ENCODE assay signal across 22 cellular contexts in the genomic region with DNA sequence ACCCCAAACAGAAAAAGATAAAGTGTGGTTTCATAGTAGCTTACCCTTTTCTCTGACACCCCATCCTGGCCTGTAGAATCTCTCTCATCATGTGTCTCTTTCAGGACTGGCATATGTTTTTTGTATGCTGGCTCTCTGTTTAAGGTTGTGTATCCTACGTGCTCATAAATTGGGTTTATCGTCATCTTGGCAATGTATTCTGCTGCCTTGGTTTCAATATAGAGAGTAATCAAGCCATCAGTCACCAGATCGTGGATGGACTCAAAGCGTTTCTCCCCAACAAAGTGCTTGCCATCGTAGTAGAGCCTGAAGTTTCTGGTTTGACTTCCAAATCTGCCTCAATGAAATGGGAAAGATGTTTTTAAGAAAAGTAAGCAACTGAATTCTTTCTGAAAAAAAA.
"Had no signal": no experiment of that assay in that cellular context is flagged by ENCODE, and none has a peak within 500 bp of the region (broad histone marks: within the 10 kb centered on the region; RNA-seq: fewer than 3 reads in every experiment).

No MANE protein-coding gene starts in this region.

- FAIRE-seq: astrocyte had no signal

- H3K9me3 Mint-ChIP-seq: activated CD8-positive, alpha-beta T cell treated with anti-CD3 and anti-CD28 coated beads for 36 hours; activated T-cell treated with anti-CD3 and anti-CD28 coated beads, Interleukin-2, amount 50 U/mL, for 4 hours; naive thymus-derived CD8-positive, alpha-beta T cell had no signal

- H3K4me3 Mint-ChIP-seq: activated CD8-positive, alpha-beta T cell treated with anti-CD3 and anti-CD28 coated beads for 36 hours; activated T-cell treated with anti-CD3 and anti-CD28 coated beads, Interleukin-2, amount 50 U/mL, for 4 hours; naive thymus-derived CD8-positive, alpha-beta T cell had no signal

- H3K36me3 ChIP-seq: cardiac muscle cell, colonic mucosa, esophagus muscularis mucosa, heart right ventricle, left lung, tibial artery, vagina had no signal

- H3K4me1 ChIP-seq: colonic mucosa, left lung, vagina had no signal

- H3K27ac Mint-ChIP-seq: activated CD8-positive, alpha-beta T cell treated with anti-CD3 and anti-CD28 coated beads for 36 hours; naive thymus-derived CD8-positive, alpha-beta T cell had no signal

- H3K4me1 Mint-ChIP-seq: naive thymus-derived CD8-positive, alpha-beta T cell had no signal

- DNase-seq: activated CD4-positive, alpha-beta T cell treated with anti-CD3 and anti-CD28 coated beads for 4 hours; activated CD8-positive, alpha-beta T cell treated with anti-CD3 and anti-CD28 coated beads for 36 hours; activated effector memory CD4-positive, alpha-beta T cell treated with Interleukin-2 at 50 U/mL for 16 hours; activated naive CD4-positive, alpha-beta T cell treated with anti-CD3 and anti-CD28 coated beads, Interleukin-2, amount 50 U/mL, for 16 hours; activated T-cell treated with anti-CD3 and anti-CD28 coated beads, Interleukin-2, amount 50 U/mL, for 4 hours; colonic mucosa; foreskin melanocyte; kidney; left lung; posterior cingulate gyrus; retina; stimulated activated CD4-positive, alpha-beta T cell treated with anti-CD3 and anti-CD28 coated beads, Interleukin-4, amount 100 ng/mL, for 24 hours; stimulated activated naive CD4-positive, alpha-beta T cell; T-helper 1 cell; T1000; tibial artery had no signal

- H3K27me3 ChIP-seq: cardiac muscle cell, colonic mucosa, esophagus muscularis mucosa, heart right ventricle, left lung, tibial artery, vagina had no signal

- H3K4me3 ChIP-seq: cardiac muscle cell had no signal

- H3K36me3 Mint-ChIP-seq: naive thymus-derived CD8-positive, alpha-beta T cell had no signal

- H3K27me3 Mint-ChIP-seq: naive thymus-derived CD8-positive, alpha-beta T cell had no signal

- H3K9me3 ChIP-seq: colonic mucosa, esophagus muscularis mucosa, heart right ventricle, left lung, tibial artery, vagina had no signal

- H3K27ac ChIP-seq: cardiac muscle cell, colonic mucosa, esophagus muscularis mucosa, heart right ventricle, left lung, tibial artery, vagina had no signal
